9 cellular contexts compared by ENCODE assay signal in genomic region chr10:44935201-44935960, GRCh38. TPM values are rescaled to one million over a fixed set of nuclear protein-coding genes. Genes with fewer than 3 reads are reported as not detected.
A peak's percentile ranks its signal among the peaks of the same experiment; 100 is the strongest.
DNase-seq lines count a peak whose midpoint lies in the region; ATAC-seq, FAIRE-seq and TF ChIP-seq lines count a peak whose summit lies in the region.
"Had no signal": no experiment of that assay in that cellular context is flagged by ENCODE, and none has a peak within 500 bp of the region (broad histone marks: within the 10 kb centered on the region; RNA-seq: fewer than 3 reads in every experiment).

No MANE protein-coding gene starts in this region.

- H3K9me3 ChIP-seq in endothelial cell of umbilical vein (replicated peaks; ENCODE audit: control insufficient read depth, insufficient read depth, low read length) = no peaks in the 10 kb centered on the region
- H3K9me3 ChIP-seq in WERI-Rb-1 (ENCODE audit: severe bottlenecking) = no peaks in the 10 kb centered on the region

- no peaks in the 10 kb centered on the region for H3K9me1 ChIP-seq in endothelial cell of umbilical vein (replicated peaks; ENCODE audit: control insufficient read depth, extremely low read depth, insufficient read depth, low read length)

- no peaks in the 10 kb centered on the region for H3K79me2 ChIP-seq in endothelial cell of umbilical vein (ENCODE audit: control insufficient read depth, insufficient read depth, low read length)

- no peak for FAIRE-seq in endothelial cell of umbilical vein (lab: Jason Lieb, UNC)

- peaks cover 2% of the 10 kb centered on the region for H3K27me3 Mint-ChIP-seq in activated CD8-positive, alpha-beta memory T cell treated with anti-CD3 and anti-CD28 coated beads, Interleukin-2, amount 10 ng/mL, durations not matched to agents 7 days and 5 days
- H3K27me3 Mint-ChIP-seq in mesothelial cell of epicardium (ENCODE audit: low read depth) = no peaks in the 10 kb centered on the region

- no peak for ATAC-seq in activated CD8-positive, alpha-beta memory T cell treated with anti-CD3 and anti-CD28 coated beads, Interleukin-2, amount 10 ng/mL, durations not matched to agents 7 days and 5 days
- ATAC-seq: activated CD4-positive, CD25-positive, alpha-beta regulatory T cell treated with anti-CD3 and anti-CD28 coated beads, Interleukin-2, amount 50 U/mL, for 24 hours had no signal

- H3K9me3 Mint-ChIP-seq in activated CD8-positive, alpha-beta memory T cell treated with anti-CD3 and anti-CD28 coated beads, Interleukin-2, amount 10 ng/mL, durations not matched to agents 7 days and 5 days (ENCODE audit: low read depth) = no peaks in the 10 kb centered on the region
- H3K9me3 Mint-ChIP-seq in mesothelial cell of epicardium = peaks cover 15% of the 10 kb centered on the region

- dilution Hi-C loops in endothelial cell of umbilical vein (cut with MboI; ENCODE audit: extremely low pct_ligation_motif_present, low sequenced_read_pairs) = no loop called here

- no TSS peak for BruUV-seq in endothelial cell of umbilical vein (replicated peaks; lab: Mats Ljungman, UMichigan)

- no peaks in the 10 kb centered on the region for H4K20me1 ChIP-seq in endothelial cell of umbilical vein (replicated peaks; ENCODE audit: control insufficient read depth, extremely low read depth, insufficient read depth, low read length)

- H3K36me3 ChIP-seq in endothelial cell of umbilical vein (ENCODE audit: control insufficient read depth in 2 of 2, extremely low read depth in 1 of 2, insufficient read depth in 2 of 2, low read length in 2 of 2) = no peaks in the 10 kb centered on the region
- no peaks in the 10 kb centered on the region for H3K36me3 ChIP-seq in H7 (replicated peaks; ENCODE audit: control insufficient read depth, insufficient read depth, low read length)
- no peaks in the 10 kb centered on the region for H3K36me3 ChIP-seq in WERI-Rb-1

- peak; percentile 26 for DNase-seq in activated CD8-positive, alpha-beta memory T cell treated with anti-CD3 and anti-CD28 coated beads, Interleukin-2, amount 10 ng/mL, durations not matched to agents 7 days and 5 days
- DNase-seq in activated CD8-positive, alpha-beta memory T cell treated with anti-CD3 and anti-CD28 coated beads, Interleukin-2, amount 50 U/mL, for 48 hours = no peak
- peak; percentile 38 for DNase-seq in endothelial cell of umbilical vein (ENCODE audit: low read depth, low spot score)
- DNase-seq in mesothelial cell of epicardium (ENCODE audit: low spot score in 2 of 2, unreplicated experiment in 2 of 2) = no peak
- DNase-seq in ureter (ENCODE audit: low spot score) = peak; percentile 37
- no peak for DNase-seq in NCI-H1694 treated with DMSO at 0.1 percent for 48 hours (lab: John Stamatoyannopoulos, UW)
- no peak for DNase-seq in H7
- DNase-seq in WERI-Rb-1 = no peak

- intact Hi-C loops in endothelial cell of umbilical vein (cut with micrococcal nuclease) = no loop called here

- no peaks in the 10 kb centered on the region for H3K36me3 Mint-ChIP-seq in activated CD8-positive, alpha-beta memory T cell treated with anti-CD3 and anti-CD28 coated beads, Interleukin-2, amount 10 ng/mL, durations not matched to agents 7 days and 5 days
- H3K36me3 Mint-ChIP-seq in mesothelial cell of epicardium = no peaks in the 10 kb centered on the region

- POLR2A ChIA-PET in endothelial cell of umbilical vein (lab: Charles Lee) = no interaction called here

- H3K4me1 Mint-ChIP-seq in activated CD8-positive, alpha-beta memory T cell treated with anti-CD3 and anti-CD28 coated beads, Interleukin-2, amount 10 ng/mL, durations not matched to agents 7 days and 5 days = peaks cover 13% of the 10 kb centered on the region
- H3K4me1 Mint-ChIP-seq in mesothelial cell of epicardium = peaks cover 8% of the 10 kb centered on the region

- CTCF ChIA-PET in activated CD8-positive, alpha-beta memory T cell treated with anti-CD3 and anti-CD28 coated beads, Interleukin-2, amount 10 ng/mL, durations not matched to agents 7 days and 5 days (lab: Charles Lee) = interaction anchor here (1.2 kb wide), 1 partner anchor 40 kb away, joined by 7 read pairs; no protein-coding TSS in a partner anchor
- CTCF ChIA-PET in endothelial cell of umbilical vein (lab: Charles Lee) = interaction anchor here (1.1 to 4.8 kb wide), 6 partner anchors 9 to 69 kb away, joined by 3 to 62 read pairs (median 8); partner anchors contain the start of gene ZNF22

- no peak for TF ChIP-seq CTCF in endothelial cell of umbilical vein (IDR thresholded peaks at IDR 0.05; ENCODE audit: extremely low read depth in 1 of 2, insufficient read depth in 1 of 2, low read depth in 1 of 2, low read length in 2 of 2)
- no peak for TF ChIP-seq CTCF in mesothelial cell of epicardium (IDR thresholded peaks at IDR 0.05; ENCODE audit: unreplicated experiment)
- TF ChIP-seq CTCF in WERI-Rb-1 (IDR thresholded peaks at IDR 0.05; ENCODE audit: low read depth, low read length) = no peak

- H2AFZ ChIP-seq in endothelial cell of umbilical vein (ENCODE audit: low read depth, low read length) = peak overlapping the region; percentile 8

- H3K4me2 ChIP-seq in endothelial cell of umbilical vein (ENCODE audit: insufficient read depth, low read length) = no peak overlapping the region

- peak overlapping the region; percentile 3 for H3K27ac Mint-ChIP-seq in activated CD8-positive, alpha-beta memory T cell treated with anti-CD3 and anti-CD28 coated beads, Interleukin-2, amount 10 ng/mL, durations not matched to agents 7 days and 5 days
- peak overlapping the region; percentile 76 for H3K27ac Mint-ChIP-seq in mesothelial cell of epicardium

- TF ChIP-seq POLR2A in endothelial cell of umbilical vein (IDR thresholded peaks at IDR 0.05; ENCODE audit: low read depth, low read length) = no peak

- no peak overlapping the region for H3K27ac ChIP-seq in endothelial cell of umbilical vein (ENCODE audit: insufficient read depth, low read depth, low read length)
- no peak overlapping the region for H3K27ac ChIP-seq in WERI-Rb-1

- H3K4me3 ChIP-seq in endothelial cell of umbilical vein (replicated peaks in 1 of 3; ENCODE audit: insufficient read depth in 1 of 3, low read depth in 1 of 3, low read length in 3 of 3) = no peak overlapping the region
- no peak overlapping the region for H3K4me3 ChIP-seq in H7 (ENCODE audit: insufficient read depth, low read depth, low read length)
- no peak overlapping the region for H3K4me3 ChIP-seq in WERI-Rb-1 (ENCODE audit: low read depth, low read length)

- no peak overlapping the region for H3K4me3 Mint-ChIP-seq in activated CD8-positive, alpha-beta memory T cell treated with anti-CD3 and anti-CD28 coated beads, Interleukin-2, amount 10 ng/mL, durations not matched to agents 7 days and 5 days
- H3K4me3 Mint-ChIP-seq in mesothelial cell of epicardium = no peak overlapping the region

- no peak overlapping the region for H3K9ac ChIP-seq in endothelial cell of umbilical vein (replicated peaks; ENCODE audit: extremely low read depth, insufficient read depth, low read length)

- peaks cover 0 to under 1% of the 10 kb centered on the region in 2 experiments for H3K27me3 ChIP-seq in endothelial cell of umbilical vein (ENCODE audit: control insufficient read depth in 2 of 2, insufficient read depth in 2 of 2, low read length in 2 of 2)
- H3K27me3 ChIP-seq in H7 (ENCODE audit: control insufficient read depth, insufficient read depth, low read length) = no peaks in the 10 kb centered on the region
- no peaks in the 10 kb centered on the region for H3K27me3 ChIP-seq in WERI-Rb-1 (ENCODE audit: insufficient read depth, low read depth, severe bottlenecking)

- H3K4me1 ChIP-seq in endothelial cell of umbilical vein (ENCODE audit: control insufficient read depth, extremely low read depth, insufficient read depth, low read length) = no peaks in the 10 kb centered on the region

RNA-seq across cellular contexts. Expression of gene RASSF4, which starts 24.2 kb away (rescaled TPM):
- 1 to 10 TPM; 1.2 to 3.1 TPM for total RNA-seq in activated CD8-positive, alpha-beta memory T cell treated with anti-CD3 and anti-CD28 coated beads, Interleukin-2, amount 10 ng/mL, durations not matched to agents 7 days and 5 days
- total RNA-seq in endothelial cell of umbilical vein (4.6 and 7.6 TPM in 2 replicates), mesothelial cell of epicardium (15.4 to 16.6 TPM (median 16.3 TPM) in 3 replicates), ureter (22.7 TPM)
- 8.2 and 9.8 TPM in 2 replicates for polyA plus RNA-seq in endothelial cell of umbilical vein
- polyA plus RNA-seq in endothelial cell of umbilical vein (2011; cell fraction: cytosol; rRNA removed) = 3.9 and 4.8 TPM in 2 replicates
- polyA plus RNA-seq in endothelial cell of umbilical vein (2011; cell fraction: nucleus; rRNA removed) = 20.5 and 26.4 TPM in 2 replicates
- 1.8 and 3.8 TPM in 2 replicates for polyA plus RNA-seq in endothelial cell of umbilical vein (2012)
- polyA minus RNA-seq in endothelial cell of umbilical vein = 9.4 and 13.4 TPM in 2 replicates
- not detected for polyA minus RNA-seq in endothelial cell of umbilical vein (2011; cell fraction: cytosol; rRNA and poly(A)+ RNA removed)
- 17.1 and 20.6 TPM in 2 replicates for polyA minus RNA-seq in endothelial cell of umbilical vein (2011; cell fraction: nucleus; rRNA and poly(A)+ RNA removed)
- total RNA-seq in H7 (2014; rRNA removed; shearing (Covaris generic)) = 9.1 and 13.6 TPM in 2 replicates

RNA-seq across cellular contexts. Expression of gene TMEM72, which starts 24.2 kb away (rescaled TPM):
- not detected for total RNA-seq in activated CD8-positive, alpha-beta memory T cell treated with anti-CD3 and anti-CD28 coated beads, Interleukin-2, amount 10 ng/mL, durations not matched to agents 7 days and 5 days
- total RNA-seq in endothelial cell of umbilical vein (not detected in 2 replicates), mesothelial cell of epicardium (0.67 to 0.71 TPM (median 0.68 TPM) in 3 replicates), ureter (not detected)
- not detected in 2 replicates for polyA plus RNA-seq in endothelial cell of umbilical vein
- not detected in 2 replicates for polyA plus RNA-seq in endothelial cell of umbilical vein (2011; cell fraction: cytosol; rRNA removed)
- polyA plus RNA-seq in endothelial cell of umbilical vein (2011; cell fraction: nucleus; rRNA removed) = not detected in 2 replicates
- not detected in 2 replicates for polyA plus RNA-seq in endothelial cell of umbilical vein (2012)
- not detected in 2 replicates for polyA minus RNA-seq in endothelial cell of umbilical vein
- not detected for polyA minus RNA-seq in endothelial cell of umbilical vein (2011; cell fraction: cytosol; rRNA and poly(A)+ RNA removed)
- polyA minus RNA-seq in endothelial cell of umbilical vein (2011; cell fraction: nucleus; rRNA and poly(A)+ RNA removed) = not detected in 2 replicates
- not detected in 2 replicates for total RNA-seq in H7 (2014; rRNA removed; shearing (Covaris generic))

RNA-seq across cellular contexts. Expression of gene DEPP1, which starts 43.2 kb away (rescaled TPM):
- under 1 TPM in 1 of 2 experiments, not detected in 1; 0.37 TPM for total RNA-seq in activated CD8-positive, alpha-beta memory T cell treated with anti-CD3 and anti-CD28 coated beads, Interleukin-2, amount 10 ng/mL, durations not matched to agents 7 days and 5 days
- total RNA-seq in endothelial cell of umbilical vein = 318 and 364 TPM in 2 replicates
- 849 and 951 TPM in 2 replicates for polyA plus RNA-seq in endothelial cell of umbilical vein
- 584 and 653 TPM in 2 replicates for polyA plus RNA-seq in endothelial cell of umbilical vein (2011; cell fraction: cytosol; rRNA removed)
- polyA plus RNA-seq in endothelial cell of umbilical vein (2011; cell fraction: nucleus; rRNA removed) = 548 and 602 TPM in 2 replicates
- polyA plus RNA-seq in endothelial cell of umbilical vein (2012) = 130 and 295 TPM in 2 replicates
- polyA minus RNA-seq in endothelial cell of umbilical vein = 607 and 685 TPM in 2 replicates
- 0.72 TPM for polyA minus RNA-seq in endothelial cell of umbilical vein (2011; cell fraction: cytosol; rRNA and poly(A)+ RNA removed)
- polyA minus RNA-seq in endothelial cell of umbilical vein (2011; cell fraction: nucleus; rRNA and poly(A)+ RNA removed) = 400 and 512 TPM in 2 replicates
- total RNA-seq in mesothelial cell of epicardium = 8.0 to 11.1 TPM (median 10.1 TPM) in 3 replicates
- total RNA-seq in ureter = 62.7 TPM
- 0.28 and 1.2 TPM in 2 replicates for total RNA-seq in H7 (2014; rRNA removed; shearing (Covaris generic))

Comparison
In these comparisons a context has a peak if more than half of its experiments do, and no peak if none do; other contexts are left out.
1. DNase-seq: peak in activated CD8-positive, alpha-beta memory T cell treated with anti-CD3 and anti-CD28 coated beads, Interleukin-2, amount 10 ng/mL, durations not matched to agents 7 days and 5 days (single experiment), endothelial cell of umbilical vein (single experiment) and ureter (single experiment); none in activated CD8-positive, alpha-beta memory T cell treated with anti-CD3 and anti-CD28 coated beads, Interleukin-2, amount 50 U/mL, for 48 hours (single experiment), mesothelial cell of epicardium (0 of 2), NCI-H1694 treated with DMSO at 0.1 percent for 48 hours (single experiment), H7 (single experiment) and WERI-Rb-1 (single experiment).